Comparison of ENCODE assay signal across 10 cellular contexts in the genomic region with DNA sequence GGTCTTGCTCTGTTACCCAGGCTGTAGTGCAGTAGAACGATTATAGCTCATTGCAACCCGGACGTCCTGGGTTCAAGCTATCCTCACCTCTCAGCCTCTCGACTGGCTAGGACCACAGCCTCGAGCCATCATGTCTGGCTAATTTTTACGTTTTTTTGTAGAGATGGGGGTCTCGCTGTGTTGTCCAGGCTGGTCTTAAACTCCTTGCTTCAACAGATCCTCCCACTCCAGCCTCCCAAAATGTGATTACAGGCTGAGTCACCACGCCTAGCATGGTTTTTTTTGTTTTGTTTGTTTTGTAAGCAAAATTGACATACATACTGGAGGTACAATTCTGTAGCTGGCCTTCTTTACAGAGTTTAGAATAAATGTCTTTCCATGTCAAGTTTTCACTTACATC. TPM values are rescaled to one million over a fixed set of nuclear protein-coding genes. Genes with fewer than 3 reads are reported as not detected.
DNase-seq lines count a peak whose midpoint lies in the region; ATAC-seq, FAIRE-seq and TF ChIP-seq lines count a peak whose summit lies in the region.
"Had no signal": no experiment of that assay in that cellular context is flagged by ENCODE, and none has a peak within 500 bp of the region (broad histone marks: within the 10 kb centered on the region; RNA-seq: fewer than 3 reads in every experiment).

No MANE protein-coding gene starts in this region.

- no peak overlapping the region for H3K27ac ChIP-seq in HepG2 (ENCODE audit: extremely low read length, insufficient read depth, low read length)
- H3K27ac ChIP-seq in thoracic aorta = no peak overlapping the region
- no peak overlapping the region for H3K27ac ChIP-seq in aorta (ENCODE audit: low read depth in 1 of 2, low read length in 2 of 2)

- ATAC-seq in activated CD8-positive, alpha-beta T cell treated with anti-CD3 and anti-CD28 coated beads, Interleukin-2, amount 10 ng/mL, durations not matched to agents 7 days and 5 days = no peak
- ATAC-seq in HepG2 = no peak
- no peak for ATAC-seq in thoracic aorta (ENCODE audit: insufficient number of reproducible peaks, low FRiP score, low read depth)
- no peak for ATAC-seq in aorta (ENCODE audit: low FRiP score)

- in situ Hi-C loops in HepG2 (cut with HindIII; ENCODE audit: extremely low pct_ligation_motif_present, low pct_unique_long_range_greater_than_20kb) = no loop called here

- H3K4me3 ChIP-seq in HepG2 (replicated peaks in 1 of 3; ENCODE audit: insufficient read depth in 1 of 3, low read depth in 2 of 3, low read length in 3 of 3) (peak overlapping the region; percentile 90 to 98 (median 92); a peak in 5 of 6 replicates), thoracic aorta (peak overlapping the region; percentile 96), aorta (ENCODE audit: low read length in 2 of 2) (no peak overlapping the region)

- H3K9me3 ChIP-seq in HepG2 (ENCODE audit: low read length) (no peaks in the 10 kb centered on the region), thoracic aorta (no peaks in the 10 kb centered on the region), aorta (ENCODE audit: control insufficient read depth, low read length) (no peaks in the 10 kb centered on the region)

- 70% methylated on average over 8 of the region's 8 CpGs for WGBS in HepG2 (ENCODE audit: low lambda C conversion rate)
- 88 to 89% methylated on average over 8 of the region's 8 CpGs for WGBS in aorta, 2 donors

- no peak for TF ChIP-seq POLR2A in HepG2 (IDR thresholded peaks at IDR 0.05; ENCODE audit: insufficient read depth in 1 of 2, low read depth in 2 of 2, low read length in 2 of 2)

- CTCF ChIA-PET in activated CD8-positive, alpha-beta T cell treated with anti-CD3 and anti-CD28 coated beads, Interleukin-2, amount 10 ng/mL, durations not matched to agents 7 days and 5 days (lab: Charles Lee) = interaction anchor here (1.0 to 2.5 kb wide), 10 partner anchors 11 to 206 kb away, joined by 3 to 34 read pairs (median 6); partner anchors contain the start of gene KCNC4
- CTCF ChIA-PET in HepG2 (lab: Yijun Ruan, JAX; ENCODE audit: low intra/inter-chr PET ratio, low total read pairs) = no interaction called here

- no peak for FAIRE-seq in HepG2 (lab: Jason Lieb, UNC)
- FAIRE-seq: colon had no signal

- TF ChIP-seq CTCF in HepG2 (CRISPR knock-in tag; IDR thresholded peaks at IDR 0.05) (no peak), thoracic aorta (IDR thresholded peaks at IDR 0.05) (no peak)

- no peak overlapping the region for H2AFZ ChIP-seq in HepG2 (ENCODE audit: low read length)

- H3K79me2 ChIP-seq in HepG2 (ENCODE audit: insufficient read depth, low read length) = peaks cover 21% of the 10 kb centered on the region

- peaks cover 24% of the 10 kb centered on the region for H3K4me1 ChIP-seq in HepG2 (ENCODE audit: insufficient read depth, low read length)
- peaks cover 7 to 25% of the 10 kb centered on the region in 2 donors for H3K4me1 ChIP-seq in thoracic aorta (ENCODE audit: control insufficient read depth in 1 of 2, low read depth in 2 of 2)
- H3K4me1 ChIP-seq in aorta (ENCODE audit: control insufficient read depth in 1 of 2, insufficient read depth in 2 of 2, low read length in 2 of 2) = no peaks in the 10 kb centered on the region

- H3K27me3 ChIP-seq in HepG2 (ENCODE audit: control insufficient read depth in 1 of 2, insufficient read depth in 2 of 2, low read length in 2 of 2) (no peaks in the 10 kb centered on the region; a peak in 1 of 5 replicates), thoracic aorta (replicated peaks; ENCODE audit: insufficient read depth) (no peaks in the 10 kb centered on the region), aorta (ENCODE audit: control insufficient read depth in 1 of 2, insufficient read depth in 2 of 2, low read length in 1 of 2) (no peaks in the 10 kb centered on the region)

- no TSS peak for BruUV-seq in HepG2 (replicated peaks; lab: Mats Ljungman, UMichigan)

- no peaks in the 10 kb centered on the region for H4K20me1 ChIP-seq in HepG2 (ENCODE audit: insufficient read depth, low read length)

- TF ChIP-seq RAD21 in HepG2 (CRISPR knock-in tag; IDR thresholded peaks at IDR 0.05) = no peak

- POLR2A ChIA-PET in activated CD8-positive, alpha-beta T cell treated with anti-CD3 and anti-CD28 coated beads, Interleukin-2, amount 10 ng/mL, durations not matched to agents 7 days and 5 days (lab: Charles Lee) = interaction anchor here (0.6 to 4.8 kb wide), 6 partner anchors 10 to 208 kb away, joined by 3 to 39 read pairs (median 4); partner anchors contain the start of gene RBM15
- POLR2A ChIA-PET in HepG2 (lab: Yijun Ruan, JAX) = interaction anchor here (1.1 to 2.3 kb wide), 3 partner anchors 16 to 70 kb away, joined by 4 to 30 read pairs (median 5); partner anchors contain the start of gene RBM15

- H3K36me3 ChIP-seq in HepG2 (replicated peaks in 1 of 2; ENCODE audit: control insufficient read depth in 1 of 2, insufficient read depth in 2 of 2, low read length in 2 of 2) (peaks cover 4 to 13% of the 10 kb centered on the region in 2 experiments; a peak in 3 of 5 replicates), thoracic aorta (peaks cover 7% of the 10 kb centered on the region), aorta (ENCODE audit: control insufficient read depth in 1 of 2, insufficient read depth in 2 of 2, low read length in 1 of 2) (no peaks in the 10 kb centered on the region)

- peak overlapping the region; percentile 53 for H3K27ac Mint-ChIP-seq in activated naive CD4-positive, alpha-beta T cell treated with anti-CD3 and anti-CD28 coated beads, Interleukin-2, amount 50 U/mL, for 24 hours
- H3K27ac Mint-ChIP-seq in activated CD8-positive, alpha-beta T cell treated with anti-CD3 and anti-CD28 coated beads, Interleukin-2, amount 10 ng/mL, durations not matched to agents 7 days and 5 days = peak overlapping the region; percentile 15

- no peak for TF ChIP-seq EP300 in HepG2 (IDR thresholded peaks at IDR 0.05; ENCODE audit: low read depth in 2 of 2, low read length in 2 of 2)
- TF ChIP-seq EP300 in HepG2 (CRISPR knock-in tag; IDR thresholded peaks at IDR 0.05; ENCODE audit: borderline replicate concordance) = no peak

- intact Hi-C loops in HepG2 (cut with micrococcal nuclease; ENCODE audit: unreplicated experiment) = no loop called here
- intact Hi-C loops in aorta (cut with DNase I) = loop anchor here (5.0 kb wide), 2 partner anchors 71 to 201 kb away; partner anchors contain the start of gene RBM15 (in 1 of the 2)

- peaks cover 32% of the 10 kb centered on the region for H3K4me1 Mint-ChIP-seq in activated naive CD4-positive, alpha-beta T cell treated with anti-CD3 and anti-CD28 coated beads, Interleukin-2, amount 50 U/mL, for 24 hours
- H3K4me1 Mint-ChIP-seq in activated CD8-positive, alpha-beta T cell treated with anti-CD3 and anti-CD28 coated beads, Interleukin-2, amount 10 ng/mL, durations not matched to agents 7 days and 5 days (ENCODE audit: low read depth) = peaks cover 28% of the 10 kb centered on the region

- peaks cover 5% of the 10 kb centered on the region for H3K36me3 Mint-ChIP-seq in activated naive CD4-positive, alpha-beta T cell treated with anti-CD3 and anti-CD28 coated beads, Interleukin-2, amount 50 U/mL, for 24 hours
- H3K36me3 Mint-ChIP-seq in activated CD8-positive, alpha-beta T cell treated with anti-CD3 and anti-CD28 coated beads, Interleukin-2, amount 10 ng/mL, durations not matched to agents 7 days and 5 days (ENCODE audit: low read depth) = peaks cover 15% of the 10 kb centered on the region

- H3K9ac ChIP-seq in HepG2 (ENCODE audit: insufficient read depth, low read depth, low read length) = peak overlapping the region; percentile 93

- H3K27me3 Mint-ChIP-seq in activated naive CD4-positive, alpha-beta T cell treated with anti-CD3 and anti-CD28 coated beads, Interleukin-2, amount 50 U/mL, for 24 hours = no peaks in the 10 kb centered on the region
- H3K27me3 Mint-ChIP-seq in activated CD8-positive, alpha-beta T cell treated with anti-CD3 and anti-CD28 coated beads, Interleukin-2, amount 10 ng/mL, durations not matched to agents 7 days and 5 days (ENCODE audit: low read depth) = no peaks in the 10 kb centered on the region

- DNase-seq in activated naive CD4-positive, alpha-beta T cell treated with Interleukin-2 at 50 U/mL for 16 hours = no peak
- no peak for DNase-seq in activated CD8-positive, alpha-beta T cell treated with anti-CD3 and anti-CD28 coated beads, Interleukin-2, amount 10 ng/mL, durations not matched to agents 7 days and 5 days
- DNase-seq in HepG2 (ENCODE audit: low spot score) = no peak
- no peak for DNase-seq in thoracic aorta (ENCODE audit: low spot score)
- no peak for DNase-seq in central memory CD4-positive, alpha-beta T cell
- DNase-seq in aorta = no peak
- DNase-seq in NCI-H345 (lab: John Stamatoyannopoulos, UW) = no peak

- peak overlapping the region; percentile 98 for H3K4me3 Mint-ChIP-seq in activated naive CD4-positive, alpha-beta T cell treated with anti-CD3 and anti-CD28 coated beads, Interleukin-2, amount 50 U/mL, for 24 hours
- peak overlapping the region; percentile 100 for H3K4me3 Mint-ChIP-seq in activated CD8-positive, alpha-beta T cell treated with anti-CD3 and anti-CD28 coated beads, Interleukin-2, amount 10 ng/mL, durations not matched to agents 7 days and 5 days

- H3K9me3 Mint-ChIP-seq in activated naive CD4-positive, alpha-beta T cell treated with anti-CD3 and anti-CD28 coated beads, Interleukin-2, amount 50 U/mL, for 24 hours = no peaks in the 10 kb centered on the region
- H3K9me3 Mint-ChIP-seq in activated CD8-positive, alpha-beta T cell treated with anti-CD3 and anti-CD28 coated beads, Interleukin-2, amount 10 ng/mL, durations not matched to agents 7 days and 5 days (ENCODE audit: insufficient read depth) = no peaks in the 10 kb centered on the region

- peak overlapping the region; percentile 93 for H3K4me2 ChIP-seq in HepG2 (ENCODE audit: low read depth, low read length)

RNA-seq across cellular contexts. Expression of gene LAMTOR5, which starts 1.0 kb away (rescaled TPM):
- 100 to 1,000 TPM; 123 TPM for total RNA-seq in activated CD8-positive, alpha-beta T cell treated with anti-CD3 and anti-CD28 coated beads, Interleukin-2, amount 10 ng/mL, durations not matched to agents 7 days and 5 days
- total RNA-seq in HepG2 (2016; rRNA removed; fragmentation: Illumina TruSeq; extraction: Trizol) (96.7 and 152 TPM in 2 replicates), thoracic aorta (10 to 100 TPM; 76.6 to 95.2 TPM), aorta (10 to 100 TPM; 73.6 to 77.6 TPM)
- total RNA-seq in HepG2 (2016; cell fraction: cytosol; rRNA removed; fragmentation: Illumina TruSeq; extraction: Trizol; ENCODE audit: low read depth) = 61.9 and 65.5 TPM in 2 replicates
- 105 and 145 TPM in 2 replicates for total RNA-seq in HepG2 (2016; cell fraction: insoluble cytoplasmic fraction; rRNA removed; fragmentation: Illumina TruSeq; extraction: Trizol)
- 96.4 and 97.4 TPM in 2 replicates for total RNA-seq in HepG2 (2016; cell fraction: membrane; rRNA removed; fragmentation: Illumina TruSeq; extraction: Trizol)
- 46.3 and 47.2 TPM in 2 replicates for total RNA-seq in HepG2 (2016; cell fraction: nucleus; rRNA removed; fragmentation: Illumina TruSeq; extraction: Trizol)
- polyA plus RNA-seq in HepG2 (2011; rRNA removed) (346 and 400 TPM in 2 replicates), aorta (100 to 1,000 TPM; 176 to 329 TPM)
- 412 and 427 TPM in 2 replicates for polyA plus RNA-seq in HepG2 (2011; cell fraction: cytosol; rRNA removed)
- polyA plus RNA-seq in HepG2 (2011; cell fraction: nucleus; rRNA removed) = 90.6 and 96.5 TPM in 2 replicates
- polyA plus RNA-seq in HepG2 (2012) = 204 and 237 TPM in 2 replicates
- 107 and 129 TPM in 2 replicates for polyA plus RNA-seq in HepG2 (2016; cell fraction: cytosol; fragmentation: Illumina TruSeq; extraction: Trizol; ENCODE audit: low read depth)
- 246 and 265 TPM in 2 replicates for polyA plus RNA-seq in HepG2 (2016; cell fraction: insoluble cytoplasmic fraction; fragmentation: Illumina TruSeq; extraction: Trizol; ENCODE audit: low read depth)
- 142 and 171 TPM in 2 replicates for polyA plus RNA-seq in HepG2 (2016; cell fraction: membrane; fragmentation: Illumina TruSeq; extraction: Trizol; ENCODE audit: low read depth)
- polyA plus RNA-seq in HepG2 (2016; cell fraction: nucleus; fragmentation: Illumina TruSeq; extraction: Trizol; ENCODE audit: insufficient read depth, low read depth) = 118 and 126 TPM in 2 replicates
- polyA minus RNA-seq in HepG2 (2011; rRNA and poly(A)+ RNA removed; ENCODE audit: low replicate concordance) = 90.1 and 139 TPM in 2 replicates
- polyA minus RNA-seq in HepG2 (2011; cell fraction: cytosol; rRNA and poly(A)+ RNA removed) = 38.0 and 45.5 TPM in 2 replicates
- polyA minus RNA-seq in HepG2 (2011; cell fraction: nucleus; rRNA and poly(A)+ RNA removed) = 36.7 and 44.5 TPM in 2 replicates

RNA-seq across cellular contexts. Expression of gene SLC16A4, which starts 17.7 kb away (rescaled TPM):
- total RNA-seq in activated CD8-positive, alpha-beta T cell treated with anti-CD3 and anti-CD28 coated beads, Interleukin-2, amount 10 ng/mL, durations not matched to agents 7 days and 5 days = under 1 TPM; 0.23 to 0.26 TPM
- total RNA-seq in HepG2 (2016; rRNA removed; fragmentation: Illumina TruSeq; extraction: Trizol) = 0.60 and 1.1 TPM in 2 replicates
- 0.20 and 0.26 TPM in 2 replicates for total RNA-seq in HepG2 (2016; cell fraction: cytosol; rRNA removed; fragmentation: Illumina TruSeq; extraction: Trizol; ENCODE audit: low read depth)
- 0.49 and 0.63 TPM in 2 replicates for total RNA-seq in HepG2 (2016; cell fraction: insoluble cytoplasmic fraction; rRNA removed; fragmentation: Illumina TruSeq; extraction: Trizol)
- total RNA-seq in HepG2 (2016; cell fraction: membrane; rRNA removed; fragmentation: Illumina TruSeq; extraction: Trizol) = 0.68 and 0.83 TPM in 2 replicates
- total RNA-seq in HepG2 (2016; cell fraction: nucleus; rRNA removed; fragmentation: Illumina TruSeq; extraction: Trizol) = 0.72 and 1.0 TPM in 2 replicates
- polyA plus RNA-seq in HepG2 (2011; rRNA removed) = 1.5 and 1.6 TPM in 2 replicates
- polyA plus RNA-seq in HepG2 (2011; cell fraction: cytosol; rRNA removed) = 0.63 and 1.4 TPM in 2 replicates
- polyA plus RNA-seq in HepG2 (2011; cell fraction: nucleus; rRNA removed) = 0.55 and 0.80 TPM in 2 replicates
- 0.76 and 1.2 TPM in 2 replicates for polyA plus RNA-seq in HepG2 (2012)
- polyA plus RNA-seq in HepG2 (2016; cell fraction: cytosol; fragmentation: Illumina TruSeq; extraction: Trizol; ENCODE audit: low read depth) = 0.19 and 0.45 TPM in 2 replicates
- 0.30 and 0.36 TPM in 2 replicates for polyA plus RNA-seq in HepG2 (2016; cell fraction: insoluble cytoplasmic fraction; fragmentation: Illumina TruSeq; extraction: Trizol; ENCODE audit: low read depth)
- polyA plus RNA-seq in HepG2 (2016; cell fraction: membrane; fragmentation: Illumina TruSeq; extraction: Trizol; ENCODE audit: low read depth) = 0.24 and 0.27 TPM in 2 replicates
- 0.74 and 0.92 TPM in 2 replicates for polyA plus RNA-seq in HepG2 (2016; cell fraction: nucleus; fragmentation: Illumina TruSeq; extraction: Trizol; ENCODE audit: insufficient read depth, low read depth)
- polyA minus RNA-seq in HepG2 (2011; rRNA and poly(A)+ RNA removed; ENCODE audit: low replicate concordance) = 0.54 and 2.2 TPM in 2 replicates
- polyA minus RNA-seq in HepG2 (2011; cell fraction: cytosol; rRNA and poly(A)+ RNA removed) = 1.6 and 1.7 TPM in 2 replicates
- polyA minus RNA-seq in HepG2 (2011; cell fraction: nucleus; rRNA and poly(A)+ RNA removed) = 0.77 and 0.99 TPM in 2 replicates
- 10 to 100 TPM; 29.8 to 48.5 TPM for total RNA-seq in thoracic aorta
- 10 to 100 TPM; 18.5 to 23.2 TPM for total RNA-seq in aorta
- 10 to 100 TPM; 11.5 to 19.1 TPM for polyA plus RNA-seq in aorta

RNA-seq across cellular contexts. Expression of gene PROK1, which starts 42.5 kb away (rescaled TPM):
- total RNA-seq in activated CD8-positive, alpha-beta T cell treated with anti-CD3 and anti-CD28 coated beads, Interleukin-2, amount 10 ng/mL, durations not matched to agents 7 days and 5 days = not detected
- total RNA-seq in HepG2 (2016; rRNA removed; fragmentation: Illumina TruSeq; extraction: Trizol) (not detected in 2 replicates), thoracic aorta (under 1 TPM; 0.27 to 0.63 TPM), aorta (under 1 TPM; 0.26 to 0.27 TPM)
- not detected in 2 replicates for total RNA-seq in HepG2 (2016; cell fraction: cytosol; rRNA removed; fragmentation: Illumina TruSeq; extraction: Trizol; ENCODE audit: low read depth)
- not detected in 2 replicates for total RNA-seq in HepG2 (2016; cell fraction: insoluble cytoplasmic fraction; rRNA removed; fragmentation: Illumina TruSeq; extraction: Trizol)
- total RNA-seq in HepG2 (2016; cell fraction: membrane; rRNA removed; fragmentation: Illumina TruSeq; extraction: Trizol) = not detected in 2 replicates
- total RNA-seq in HepG2 (2016; cell fraction: nucleus; rRNA removed; fragmentation: Illumina TruSeq; extraction: Trizol) = not detected in 2 replicates
- polyA plus RNA-seq in HepG2 (2011; rRNA removed) (0.07 TPM in 1 of 2 replicates, not detected in the other), aorta (under 1 TPM in 1 of 2 donors, not detected in 1; 0.25 TPM)
- not detected in 2 replicates for polyA plus RNA-seq in HepG2 (2011; cell fraction: cytosol; rRNA removed)
- polyA plus RNA-seq in HepG2 (2011; cell fraction: nucleus; rRNA removed) = not detected in 2 replicates
- not detected in 2 replicates for polyA plus RNA-seq in HepG2 (2012)
- polyA plus RNA-seq in HepG2 (2016; cell fraction: cytosol; fragmentation: Illumina TruSeq; extraction: Trizol; ENCODE audit: low read depth) = not detected in 2 replicates
- not detected in 2 replicates for polyA plus RNA-seq in HepG2 (2016; cell fraction: insoluble cytoplasmic fraction; fragmentation: Illumina TruSeq; extraction: Trizol; ENCODE audit: low read depth)
- not detected in 2 replicates for polyA plus RNA-seq in HepG2 (2016; cell fraction: membrane; fragmentation: Illumina TruSeq; extraction: Trizol; ENCODE audit: low read depth)
- not detected in 2 replicates for polyA plus RNA-seq in HepG2 (2016; cell fraction: nucleus; fragmentation: Illumina TruSeq; extraction: Trizol; ENCODE audit: insufficient read depth, low read depth)
- polyA minus RNA-seq in HepG2 (2011; rRNA and poly(A)+ RNA removed; ENCODE audit: low replicate concordance) = not detected in 2 replicates
- polyA minus RNA-seq in HepG2 (2011; cell fraction: cytosol; rRNA and poly(A)+ RNA removed) = not detected in 2 replicates
- polyA minus RNA-seq in HepG2 (2011; cell fraction: nucleus; rRNA and poly(A)+ RNA removed) = not detected in 2 replicates
- total RNA-seq: T-helper 2 cell treated with Interferon-gamma antibody and Interleukin-4, amounts not matched to agents 100 ng/mL and 5 ng/mL, for 36 hours had no signal

Comparison
In these comparisons a context has a peak if more than half of its experiments do, and no peak if none do; other contexts are left out.
1. H3K4me3 ChIP-seq: peak in HepG2 (3 of 3) and thoracic aorta (single experiment); none in aorta (0 of 2).
2. RNA of gene SLC16A4, which starts 17.7 kb away (total RNA-seq): 29.8 to 48.5 TPM in thoracic aorta and 18.5 to 23.2 TPM in aorta; 0.20 to 1.1 TPM in HepG2 and 0.23 to 0.26 TPM in activated CD8-positive, alpha-beta T cell treated with anti-CD3 and anti-CD28 coated beads, Interleukin-2, amount 10 ng/mL, durations not matched to agents 7 days and 5 days; every median in the first group is over 4 times any median in the second.